Comparison of ENCODE assay signal across 9 cellular contexts in genomic region chr14:90624228-90624627, GRCh38.
A peak's percentile ranks its signal among the peaks of the same experiment; 100 is the strongest.
DNase-seq lines count a peak whose midpoint lies in the region; ATAC-seq, FAIRE-seq and TF ChIP-seq lines count a peak whose summit lies in the region.
"Had no signal": no experiment of that assay in that cellular context is flagged by ENCODE, and none has a peak within 500 bp of the region (broad histone marks: within the 10 kb centered on the region; RNA-seq: fewer than 3 reads in every experiment).

No MANE protein-coding gene starts in this region.

- H3K36me3 Mint-ChIP-seq in naive thymus-derived CD4-positive, alpha-beta T cell = peaks cover 0 to 4% (median 0%) of the 10 kb centered on the region in 5 donors

- peaks cover 0 to 5% (median 0%) of the 10 kb centered on the region in 7 donors for H3K4me1 Mint-ChIP-seq in naive thymus-derived CD4-positive, alpha-beta T cell

- H3K4me1 ChIP-seq in esophagus squamous epithelium = peaks cover 28 to 69% (median 53%) of the 10 kb centered on the region in 3 donors
- H3K4me1 ChIP-seq in naive thymus-derived CD4-positive, alpha-beta T cell (ENCODE audit: control insufficient read depth in 2 of 2, insufficient read depth in 2 of 2, low read length in 2 of 2) = no peaks in the 10 kb centered on the region

- no peaks in the 10 kb centered on the region for H3K27me3 ChIP-seq in esophagus squamous epithelium
- no peaks in the 10 kb centered on the region for H3K27me3 ChIP-seq in naive thymus-derived CD4-positive, alpha-beta T cell (ENCODE audit: control insufficient read depth in 2 of 2, insufficient read depth in 2 of 2, low read length in 2 of 2)

- H3K4me3 Mint-ChIP-seq in naive thymus-derived CD4-positive, alpha-beta T cell = no peak overlapping the region

- ATAC-seq in naive thymus-derived CD4-positive, alpha-beta T cell = peak; percentile 82
- ATAC-seq in HG03175 (IDR thresholded peaks at IDR 0.05; ENCODE audit: unreplicated experiment) (no peak), GM21367 (IDR thresholded peaks at IDR 0.05; ENCODE audit: unreplicated experiment) (no peak), HG02610 (IDR thresholded peaks at IDR 0.05; ENCODE audit: unreplicated experiment) (no peak)

- peaks cover 0 to 1% (median 0%) of the 10 kb centered on the region in 11 donors for H3K9me3 Mint-ChIP-seq in naive thymus-derived CD4-positive, alpha-beta T cell

- TF ChIP-seq CTCF in esophagus squamous epithelium (IDR thresholded peaks at IDR 0.05) = no peak

- TF ChIP-seq POLR2A in esophagus squamous epithelium (IDR thresholded peaks at IDR 0.05) = no peak

- in situ Hi-C loops in Caki2 (cut with HindIII; ENCODE audit: low pct_unique_long_range_greater_than_20kb, low sequenced_read_pairs) = no loop called here

- POLR2A ChIA-PET in naive thymus-derived CD4-positive, alpha-beta T cell (lab: Charles Lee) = no interaction called here

- no peak for FAIRE-seq in RCC 7860 (lab: Jason Lieb, UNC)
- FAIRE-seq: frontal cortex had no signal

- no peaks in the 10 kb centered on the region for H3K36me3 ChIP-seq in esophagus squamous epithelium
- H3K36me3 ChIP-seq in naive thymus-derived CD4-positive, alpha-beta T cell (ENCODE audit: control insufficient read depth in 2 of 3, insufficient read depth in 3 of 3, low read length in 3 of 3) = no peaks in the 10 kb centered on the region

- H3K27ac Mint-ChIP-seq in naive thymus-derived CD4-positive, alpha-beta T cell = no peak overlapping the region

- intact Hi-C loops in esophagus squamous epithelium (cut with DNase I) = no loop called here
- intact Hi-C loops in naive thymus-derived CD4-positive, alpha-beta T cell (cut with micrococcal nuclease) = no loop called here

- CTCF ChIA-PET in naive thymus-derived CD4-positive, alpha-beta T cell (lab: Charles Lee) = no interaction called here

- DNase-seq in Caki2 (ENCODE audit: low read depth) = peak; percentile 45
- DNase-seq in RCC 7860 (ENCODE audit: low spot score) = peak; percentile 62
- no peak for DNase-seq in esophagus squamous epithelium (lab: John Stamatoyannopoulos, UW)
- DNase-seq in naive thymus-derived CD4-positive, alpha-beta T cell = no peak
- DNase-seq in D341Med (ENCODE audit: low spot score) = no peak

- H3K27me3 Mint-ChIP-seq in naive thymus-derived CD4-positive, alpha-beta T cell = no peaks in the 10 kb centered on the region

- H3K9me3 ChIP-seq in esophagus squamous epithelium = no peaks in the 10 kb centered on the region
- H3K9me3 ChIP-seq in naive thymus-derived CD4-positive, alpha-beta T cell (ENCODE audit: control insufficient read depth in 2 of 3, low read length in 3 of 3) = no peaks in the 10 kb centered on the region

- H3K4me3 ChIP-seq in esophagus squamous epithelium = no peak overlapping the region
- no peak overlapping the region for H3K4me3 ChIP-seq in naive thymus-derived CD4-positive, alpha-beta T cell (ENCODE audit: low read length)

- WGBS in esophagus squamous epithelium, 2 donors = 25 to 44% methylated on average over 8 of the region's 8 CpGs

- peak overlapping the region; percentile 46 to 70 (median 52) for H3K27ac ChIP-seq in esophagus squamous epithelium
- no peak overlapping the region for H3K27ac ChIP-seq in naive thymus-derived CD4-positive, alpha-beta T cell (ENCODE audit: low read depth, low read length)

Comparison
In these comparisons a context has a peak if more than half of its experiments do, and no peak if none do; other contexts are left out.
1. DNase-seq: peak in Caki2 (single experiment) and RCC 7860 (single experiment); none in esophagus squamous epithelium (single experiment), naive thymus-derived CD4-positive, alpha-beta T cell (0 of 9) and D341Med (single experiment).